Comparison of ENCODE assay signal across 1 cellular context in the genomic region with DNA sequence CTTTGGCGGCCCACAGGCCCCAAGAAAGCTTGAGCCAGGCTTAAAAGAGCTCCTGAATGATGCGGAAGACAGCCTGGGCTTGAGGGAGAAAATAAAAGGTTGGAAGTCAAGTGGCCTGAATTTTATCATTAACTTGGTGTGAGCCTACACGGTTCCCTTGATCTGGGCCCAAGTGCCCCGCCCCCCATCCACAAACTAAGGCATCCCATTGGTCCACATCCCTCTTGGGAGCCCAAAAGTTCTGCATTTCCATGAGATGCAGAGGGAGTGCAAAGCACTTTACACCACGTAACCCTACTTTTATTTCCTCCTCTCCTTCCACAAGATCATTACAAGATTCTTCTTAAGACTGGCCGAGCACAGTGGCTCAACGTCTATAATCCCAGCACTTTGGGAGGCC.
TF ChIP-seq lines count a peak whose summit lies in the region.

No MANE protein-coding gene starts in this region.

TF ChIP-seq in GM23338, 12 proteins besides CTCF, POLR2A, EP300 and RAD21 (continued from another document):
- TF ChIP-seq STAT1 (IDR thresholded peaks at IDR 0.05; ENCODE audit: unreplicated experiment) (no peak), POLR2AphosphoS5 (IDR thresholded peaks at IDR 0.05; ENCODE audit: low read depth) (no peak)
TF ChIP-seq in GM23338: peak in this region for 0.
